Comparison of ENCODE assay signal across 19 cellular contexts in genomic region chr1:59390307-59390706, GRCh38.
"Had no signal": no experiment of that assay in that cellular context is flagged by ENCODE, and none has a peak within 500 bp of the region (broad histone marks: within the 10 kb centered on the region; RNA-seq: fewer than 3 reads in every experiment).

No MANE protein-coding gene starts in this region.

- H3K4me3 ChIP-seq: dorsolateral prefrontal cortex, gastrocnemius medialis, heart right ventricle, ovary, smooth muscle cell, testis, tibial nerve had no signal

- H3K27me3 Mint-ChIP-seq: stimulated activated naive CD8-positive, alpha-beta T cell treated with anti-CD3 and anti-CD28 coated beads, Interleukin-15, amount 100 ng/mL, for 72 hours had no signal

- H3K9me3 ChIP-seq: gastrocnemius medialis, heart right ventricle, ovary, testis, tibial nerve had no signal

- H3K9me3 Mint-ChIP-seq: neural crest cell; stimulated activated naive CD8-positive, alpha-beta T cell treated with anti-CD3 and anti-CD28 coated beads, Interleukin-15, amount 100 ng/mL, for 72 hours had no signal

- H3K27ac ChIP-seq: heart right ventricle, ovary, testis, tibial nerve had no signal

- FAIRE-seq: islet of Langerhans had no signal

- H3K27me3 ChIP-seq: dorsolateral prefrontal cortex, gastrocnemius medialis, heart right ventricle, ovary, testis, tibial nerve had no signal

- H3K27ac Mint-ChIP-seq: naive thymus-derived CD8-positive, alpha-beta T cell had no signal

- ATAC-seq: gastrocnemius medialis; heart right ventricle; left lobe of liver; naive thymus-derived CD8-positive, alpha-beta T cell; stimulated activated naive CD8-positive, alpha-beta T cell treated with anti-CD3 and anti-CD28 coated beads, Interleukin-15, amount 100 ng/mL, for 72 hours had no signal

- H3K4me3 Mint-ChIP-seq: naive thymus-derived CD8-positive, alpha-beta T cell; neural crest cell had no signal

- H3K36me3 ChIP-seq: gastrocnemius medialis, heart right ventricle, ovary, tibial nerve had no signal

- DNase-seq: cortex of kidney; dorsolateral prefrontal cortex; effector CD8-positive, alpha-beta T cell; gastrocnemius medialis; heart right ventricle; hypothalamus; kidney glomerular epithelial cell; mammary epithelial cell; naive thymus-derived CD8-positive, alpha-beta T cell; ovary; right cardiac atrium; stimulated activated CD4-positive, alpha-beta T cell treated with anti-CD3 and anti-CD28 coated beads, Interleukin-2, amount 100 ng/mL, for 48 hours; stimulated activated naive CD8-positive, alpha-beta T cell treated with anti-CD3 and anti-CD28 coated beads, Interleukin-15, amount 100 ng/mL, for 72 hours; testis had no signal
